9 cellular contexts compared by ENCODE assay signal in the genomic region with DNA sequence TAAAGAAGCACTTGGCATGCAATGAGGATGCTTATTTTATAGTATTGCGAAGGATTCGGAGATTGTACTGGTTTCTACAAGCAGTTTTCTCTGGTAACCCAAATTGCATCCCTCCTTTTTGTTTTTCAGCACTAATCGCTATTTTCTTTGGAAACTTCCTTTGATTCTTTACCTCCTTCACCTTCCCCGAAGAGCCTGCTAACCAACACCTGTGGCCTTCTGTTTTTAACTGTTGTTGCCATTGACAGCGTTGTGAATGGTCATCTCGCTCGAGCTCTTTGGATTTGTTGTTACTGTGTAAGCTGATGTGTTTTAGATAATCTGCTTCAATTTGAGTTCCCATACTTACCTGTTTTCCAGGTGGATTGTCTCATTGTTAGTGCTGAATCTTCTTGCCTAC. TPM values are rescaled to one million over a fixed set of nuclear protein-coding genes. Genes with fewer than 3 reads are reported as not detected.
DNase-seq lines count a peak whose midpoint lies in the region; ATAC-seq, FAIRE-seq and TF ChIP-seq lines count a peak whose summit lies in the region.
"Had no signal": no experiment of that assay in that cellular context is flagged by ENCODE, and none has a peak within 500 bp of the region (broad histone marks: within the 10 kb centered on the region; RNA-seq: fewer than 3 reads in every experiment).

No MANE protein-coding gene starts in this region.

- peaks cover 0 to 2% (median 0%) of the 10 kb centered on the region in 8 donors for H3K9me3 Mint-ChIP-seq in CD4-positive, alpha-beta memory T cell
- H3K9me3 Mint-ChIP-seq in neural crest cell: no peaks in the 10 kb centered on the region

- no peak overlapping the region for H3K56ac ChIP-seq in H1 (replicated peaks; ENCODE audit: insufficient read length, low read depth, low read length)

- no peak overlapping the region for H4K91ac ChIP-seq in H1 (replicated peaks; ENCODE audit: insufficient read length, low read length)

- 39% methylated on average over 7 of the region's 7 CpGs; no CpG with 5 or more reads in 1 of the 2 experiments for WGBS in H1 (ENCODE audit: extremely low coverage in 1 of 2, insufficient coverage in 1 of 2, insufficient read length in 1 of 2, insufficient replicate concordance in 2 of 2, low coverage in 1 of 2, low lambda C conversion rate in 2 of 2, missing lambda C conversion rate in 1 of 2), 2 experiments

- ATAC-seq in omental fat pad (ENCODE audit: low FRiP score): no peak
- no peak for ATAC-seq in HG03095 (IDR thresholded peaks at IDR 0.05; ENCODE audit: unreplicated experiment)

- no peaks in the 10 kb centered on the region for H3K36me3 ChIP-seq in CD4-positive, alpha-beta memory T cell (ENCODE audit: insufficient read depth, low read length)
- H3K36me3 ChIP-seq in H1 (ENCODE audit: control insufficient read depth in 2 of 4, insufficient read depth in 4 of 4, low read length in 3 of 4): peaks cover 0 to 33% (median 9%) of the 10 kb centered on the region in 4 experiments; a peak in 5 of 8 replicates

- no peak overlapping the region for H2BK20ac ChIP-seq in H1 (ENCODE audit: low read length)

- H2BK15ac ChIP-seq in H1 (ENCODE audit: low read length): no peak overlapping the region

- H2BK12ac ChIP-seq in H1 (ENCODE audit: low read depth, low read length): no peak overlapping the region

- no peak for TF ChIP-seq EP300 in H1 (IDR thresholded peaks at IDR 0.05; ENCODE audit: borderline replicate concordance in 1 of 2, low read depth in 2 of 2, low read length in 2 of 2)

- H2AFZ ChIP-seq in H1 (ENCODE audit: low read length): no peak overlapping the region

- TF ChIP-seq RAD21 in H1 (IDR thresholded peaks at IDR 0.05 in 1 of 2, conservative IDR thresholded peaks at IDR 0.05 in 1 of 2; ENCODE audit: low read depth in 2 of 2, low read length in 2 of 2): no peak

- peaks cover 8% of the 10 kb centered on the region for H3K79me1 ChIP-seq in H1 (ENCODE audit: low read depth, low read length)

- no peak for TF ChIP-seq CTCF in H1 (IDR thresholded peaks at IDR 0.05; ENCODE audit: control extremely low read depth in 1 of 3, insufficient read depth in 1 of 3, low read depth in 1 of 3, low read length in 3 of 3)
- no peak for TF ChIP-seq CTCF in neural crest cell (conservative IDR thresholded peaks at IDR 0.05)
- TF ChIP-seq CTCF in omental fat pad (IDR thresholded peaks at IDR 0.05): no peak

- TF ChIP-seq POLR2A in H1 (IDR thresholded peaks at IDR 0.05; ENCODE audit: control extremely low read depth in 1 of 2, low read depth in 2 of 2, low read length in 2 of 2): no peak

- peaks cover 50% of the 10 kb centered on the region for H3K4me1 ChIP-seq in CD4-positive, alpha-beta memory T cell (ENCODE audit: insufficient read depth, low read length)
- H3K4me1 ChIP-seq in H1 (replicated peaks in 1 of 4; ENCODE audit: control insufficient read depth in 3 of 4, insufficient read depth in 4 of 4, low read length in 3 of 4): peaks cover 0 to 8% (median 3%) of the 10 kb centered on the region in 4 experiments; a peak in 6 of 7 replicates

- H3K27ac Mint-ChIP-seq in CD4-positive, alpha-beta memory T cell: peak overlapping the region; percentile 42 to 96 (median 90)
- H3K27ac Mint-ChIP-seq in neural crest cell (ENCODE audit: unreplicated experiment): peak overlapping the region; percentile 91

- peaks cover 47 to 55% of the 10 kb centered on the region in 2 experiments for H3K79me2 ChIP-seq in H1 (ENCODE audit: control insufficient read depth in 1 of 2, insufficient read depth in 2 of 2, low read length in 2 of 2)

- no peak overlapping the region for H4K8ac ChIP-seq in H1 (ENCODE audit: extremely low read depth, insufficient read depth, low read length)

- no peak overlapping the region for H2AK5ac ChIP-seq in H1 (ENCODE audit: low read depth, low read length)

- no peak overlapping the region for H3K4ac ChIP-seq in H1 (replicated peaks; ENCODE audit: insufficient read length, low read depth, low read length)

- H3K23me2 ChIP-seq in H1 (ENCODE audit: low read depth, low read length): peaks cover 10% of the 10 kb centered on the region

- H4K5ac ChIP-seq in H1 (ENCODE audit: insufficient read length, low read depth, low read length): no peak overlapping the region

- H3K4me1 Mint-ChIP-seq in CD4-positive, alpha-beta memory T cell: peaks cover 27 to 56% (median 46%) of the 10 kb centered on the region in 4 donors
- peaks cover 44% of the 10 kb centered on the region for H3K4me1 Mint-ChIP-seq in neural crest cell

- H3K4me3 Mint-ChIP-seq in CD4-positive, alpha-beta memory T cell: peak overlapping the region; percentile 79 to 98 (median 87)
- peak overlapping the region; percentile 87 for H3K4me3 Mint-ChIP-seq in neural crest cell

- no peak overlapping the region for H3K18ac ChIP-seq in H1 (ENCODE audit: extremely low read depth, low read length)

- POLR2A ChIA-PET in CD4-positive, alpha-beta memory T cell (lab: Charles Lee; ENCODE audit: partially characterized antibody): no interaction called here
- POLR2A ChIA-PET in H1 (lab: Charles Lee; ENCODE audit: partially characterized antibody) (interaction anchor here (0.7 to 2.0 kb wide), 12 partner anchors 10 to 202 kb away, joined by 3 to 11 read pairs (median 4); no protein-coding TSS in a partner anchor), HEK293T (lab: Yijun Ruan, JAX) (no interaction called here)

- FAIRE-seq in H1 (lab: Jason Lieb, UNC): no peak

- peaks cover 16 to 25% of the 10 kb centered on the region in 2 experiments for H4K20me1 ChIP-seq in H1 (replicated peaks in 1 of 2; ENCODE audit: control insufficient read depth in 1 of 2, insufficient read depth in 2 of 2, low read length in 2 of 2)

- intact Hi-C loops in CD4-positive, alpha-beta memory T cell (cut with micrococcal nuclease): loop anchor here (2.0 kb wide), 2 partner anchors 202 to 308 kb away; a partner anchor contains a TSS

- CTCF ChIA-PET in CD4-positive, alpha-beta memory T cell (lab: Charles Lee; ENCODE audit: partially characterized antibody): no interaction called here
- CTCF ChIA-PET in H1 (lab: Charles Lee; ENCODE audit: partially characterized antibody) (interaction anchor here (1.1 kb wide), 1 partner anchor 111 kb away, joined by 4 read pairs; no protein-coding TSS in a partner anchor), HEK293T (lab: Yijun Ruan, JAX) (interaction anchor here (0.5 kb wide), 1 partner anchor 116 kb away, joined by 3 read pairs; no protein-coding TSS in a partner anchor)

- H2BK5ac ChIP-seq in H1 (ENCODE audit: low read depth, low read length): no peak overlapping the region

- no peak overlapping the region for H3K23ac ChIP-seq in H1 (ENCODE audit: insufficient read length)

- no peak overlapping the region for H2BK120ac ChIP-seq in H1 (replicated peaks; ENCODE audit: low read depth, low read length)

- peak overlapping the region; percentile 84 for H3K27ac ChIP-seq in CD4-positive, alpha-beta memory T cell (ENCODE audit: low read depth, low read length)
- 0 out of 2 replicates have a peak overlapping the region, but pooled peaks have one; percentile 33 for H3K27ac ChIP-seq in H1 (ENCODE audit: low read depth, low read length)

- DNase-seq in CD4-positive, alpha-beta memory T cell: no peak
- DNase-seq in NCI-H69 (lab: John Stamatoyannopoulos, UW) (peak; percentile 30), H1 (ENCODE audit: low read depth in 1 of 2, low spot score in 2 of 2) (no peak), neural crest cell (ENCODE audit: low read depth, low spot score) (no peak), omental fat pad (ENCODE audit: low spot score) (no peak), HEK293T (ENCODE audit: extremely low spot score) (no peak), cortex of kidney (lab: John Stamatoyannopoulos, UW) (no peak)
- DNase-seq: GOT3 had no signal

- H3K36me3 Mint-ChIP-seq in CD4-positive, alpha-beta memory T cell: peaks cover 0 to 14% of the 10 kb centered on the region in 2 donors
- peaks cover 10% of the 10 kb centered on the region for H3K36me3 Mint-ChIP-seq in neural crest cell (ENCODE audit: low read depth)

- H3K9ac ChIP-seq in H1 (replicated peaks in 1 of 4; ENCODE audit: extremely low read depth in 1 of 4, low read depth in 3 of 4, low read length in 3 of 4): peak overlapping the region; percentile 91 to 99 (median 96)

- H3K27me3 Mint-ChIP-seq in CD4-positive, alpha-beta memory T cell: no peaks in the 10 kb centered on the region
- H3K27me3 Mint-ChIP-seq in neural crest cell (ENCODE audit: low read depth): no peaks in the 10 kb centered on the region

- H3K9me3 ChIP-seq in CD4-positive, alpha-beta memory T cell (ENCODE audit: control insufficient read depth in 1 of 2, low read length in 2 of 2): no peaks in the 10 kb centered on the region
- peaks cover 0 to 4% of the 10 kb centered on the region in 2 experiments; a peak in 1 of 4 replicates for H3K9me3 ChIP-seq in H1 (ENCODE audit: insufficient read depth in 2 of 2, low read depth in 1 of 2, low read length in 1 of 2)

- H3K27me3 ChIP-seq in CD4-positive, alpha-beta memory T cell (ENCODE audit: insufficient read depth, low read length): no peaks in the 10 kb centered on the region
- no peaks in the 10 kb centered on the region for H3K27me3 ChIP-seq in H1 (replicated peaks in 1 of 4; ENCODE audit: control insufficient read depth in 3 of 4, extremely low read depth in 1 of 4, insufficient read depth in 3 of 4, low read length in 3 of 4)

- peak overlapping the region; percentile 68 to 75 for H3K4me2 ChIP-seq in H1 (ENCODE audit: insufficient read depth in 1 of 2, low read depth in 2 of 2, low read length in 2 of 2)

- H3K14ac ChIP-seq in H1 (ENCODE audit: insufficient read length): no peak overlapping the region

- peak overlapping the region; percentile 17 to 72 for H3K4me3 ChIP-seq in CD4-positive, alpha-beta memory T cell (ENCODE audit: low read length in 2 of 2)
- H3K4me3 ChIP-seq in H1 (ENCODE audit: extremely low read depth in 1 of 4, insufficient read depth in 2 of 4, low read depth in 3 of 4, low read length in 4 of 4): peak overlapping the region; percentile 86 to 98 (median 91)

TF ChIP-seq in H1, 55 proteins besides CTCF, POLR2A, EP300 and RAD21 (continues in another document):
- no peak for TF ChIP-seq RBBP5 (IDR thresholded peaks at IDR 0.05; ENCODE audit: borderline replicate concordance, low read depth, low read length)

TF ChIP-seq in HEK293T, 16 proteins besides CTCF, POLR2A, EP300 and RAD21 (continues in another document):
- TF ChIP-seq CTBP1 (IDR thresholded peaks at IDR 0.05; ENCODE audit: borderline replicate concordance) (no peak), FOXA1 (IDR thresholded peaks at IDR 0.05) (no peak)

RNA-seq across cellular contexts. Expression of a gene that starts 1.1 kb away (rescaled TPM):
- total RNA-seq in CD4-positive, alpha-beta memory T cell: 10 to 100 TPM; 30.1 to 37.8 TPM
- polyA plus RNA-seq in CD4-positive, alpha-beta memory T cell: 1 to 10 TPM; 3.9 to 9.2 TPM
- total RNA-seq in H1 (2021; fragmentation: NEBNext Ultra II Directional; extraction: Animal tissue kit (Norgen Biotek cat#: 25700)): 45.4 and 48.0 TPM in 2 replicates
- 6.8 and 10.7 TPM in 2 replicates for polyA plus RNA-seq in H1 (2011; rRNA removed)
- 11.8 TPM for polyA plus RNA-seq in H1 (2011; cell fraction: cytosol; rRNA removed)
- polyA plus RNA-seq in H1 (2011; cell fraction: nucleus; rRNA removed): 6.3 TPM
- polyA plus RNA-seq in H1 (2012, experiment 1 of 2): 15.7 to 43.5 TPM (median 17.7 TPM) in 4 replicates
- polyA plus RNA-seq in H1 (2012, experiment 2 of 2): 1.9 TPM
- polyA plus RNA-seq in H1 (2013, experiment 1 of 2): 16.6 TPM
- polyA plus RNA-seq in H1 (2013, experiment 2 of 2): 16.5 TPM
- 23.1 and 23.4 TPM in 2 replicates for polyA minus RNA-seq in H1 (2011; rRNA and poly(A)+ RNA removed)
- polyA minus RNA-seq in H1 (2011; cell fraction: cytosol; rRNA and poly(A)+ RNA removed): 13.9 TPM
- 15.8 TPM for polyA minus RNA-seq in H1 (2011; cell fraction: nucleus; rRNA and poly(A)+ RNA removed)
- total RNA-seq in neural crest cell: 70.6 and 75.7 TPM in 2 replicates
- total RNA-seq in omental fat pad: 10 to 100 TPM; 11.3 to 15.1 (median 13.2) TPM
